ENCODE assay signal across 15 cellular contexts in the genomic region with DNA sequence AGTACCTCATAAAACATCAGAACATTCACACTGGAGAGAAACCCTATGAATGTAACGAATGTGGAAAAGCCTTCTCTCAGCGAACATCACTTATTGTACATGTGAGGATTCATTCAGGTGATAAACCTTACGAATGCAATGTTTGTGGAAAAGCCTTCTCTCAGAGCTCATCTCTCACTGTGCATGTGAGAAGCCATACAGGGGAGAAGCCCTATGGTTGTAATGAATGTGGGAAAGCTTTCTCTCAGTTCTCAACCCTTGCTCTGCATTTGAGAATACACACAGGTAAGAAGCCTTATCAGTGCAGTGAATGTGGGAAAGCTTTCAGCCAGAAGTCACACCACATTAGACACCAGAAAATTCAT. TPM values are rescaled to one million over a fixed set of nuclear protein-coding genes. Genes with fewer than 3 reads are reported as not detected.
A peak's percentile ranks its signal among the peaks of the same experiment; 100 is the strongest.
DNase-seq lines count a peak whose midpoint lies in the region; ATAC-seq and TF ChIP-seq lines count a peak whose summit lies in the region.
"Had no signal": no experiment of that assay in that cellular context is flagged by ENCODE, and none has a peak within 500 bp of the region (broad histone marks: within the 10 kb centered on the region; RNA-seq: fewer than 3 reads in every experiment).

No MANE protein-coding gene starts in this region.

- H2AFZ ChIP-seq in HCT116 (ENCODE audit: low read depth, low read length, poor library complexity, severe bottlenecking), result no peak overlapping the region
- H2AFZ ChIP-seq: GM23248 had no signal

- H3K27ac Mint-ChIP-seq in CD8-positive, alpha-beta T cell, result no peak overlapping the region
- no peak overlapping the region for H3K27ac Mint-ChIP-seq in naive thymus-derived CD4-positive, alpha-beta T cell

- peak overlapping the region; percentile 2 for H3K4me3 ChIP-seq in CD8-positive, alpha-beta T cell (ENCODE audit: low read depth, low read length)
- no peak overlapping the region for H3K4me3 ChIP-seq in HCT116 (replicated peaks in 1 of 2; ENCODE audit: low read depth in 1 of 2, low read length in 2 of 2)
- H3K4me3 ChIP-seq in duodenal mucosa (ENCODE audit: low read depth in 1 of 2, low read length in 2 of 2), result peak overlapping the region; percentile 19 to 24
- peak overlapping the region; percentile 17 for H3K4me3 ChIP-seq in naive thymus-derived CD4-positive, alpha-beta T cell (ENCODE audit: low read length)
- no peak overlapping the region for H3K4me3 ChIP-seq in ascending aorta
- H3K4me3 ChIP-seq: GM23248 had no signal

- no peaks in the 10 kb centered on the region for H4K20me1 ChIP-seq in HCT116 (ENCODE audit: insufficient read depth)

- no peaks in the 10 kb centered on the region for H3K4me1 ChIP-seq in CD8-positive, alpha-beta T cell (ENCODE audit: insufficient read depth, low read length)
- H3K4me1 ChIP-seq in HCT116 (ENCODE audit: control insufficient read depth in 1 of 2, insufficient read depth in 2 of 2, low read length in 2 of 2) (no peaks in the 10 kb centered on the region), duodenal mucosa (ENCODE audit: control insufficient read depth in 1 of 2, insufficient read depth in 2 of 2, low read length in 2 of 2) (no peaks in the 10 kb centered on the region), ascending aorta (no peaks in the 10 kb centered on the region)
- H3K4me1 ChIP-seq in naive thymus-derived CD4-positive, alpha-beta T cell (ENCODE audit: control insufficient read depth in 2 of 2, insufficient read depth in 2 of 2, low read length in 2 of 2), result no peaks in the 10 kb centered on the region
- H3K4me1 ChIP-seq: BE2C had no signal

- no TSS peak for BruUV-seq in HCT116 (replicated peaks; lab: Mats Ljungman, UMichigan)

- intact Hi-C loops in CD8-positive, alpha-beta T cell (cut with DNase I, micrococcal nuclease), result no loop called here
- intact Hi-C loops in HCT116 (cut with micrococcal nuclease) (loop anchor here (5.0 kb wide), 1 partner anchor 450 kb away; a partner anchor contains a TSS), ascending aorta (cut with DNase I) (no loop called here)
- intact Hi-C loops in naive thymus-derived CD4-positive, alpha-beta T cell (cut with micrococcal nuclease), result no loop called here

- RAD21 ChIA-PET in HCT116 (lab: Charles Lee; ENCODE audit: low non-redundant PET in 1 of 2, low total read pairs in 2 of 2, uncharacterized antibody in 2 of 2, unreplicated experiment in 2 of 2), result no interaction called here

- no peak overlapping the region for H3K4me2 ChIP-seq in HCT116 (ENCODE audit: low read length)

- H3K79me2 ChIP-seq in HCT116 (ENCODE audit: insufficient read depth, low read length), result peaks cover 31% of the 10 kb centered on the region

- TF ChIP-seq CTCF in CD8-positive, alpha-beta T cell (IDR thresholded peaks at IDR 0.05), result no peak
- TF ChIP-seq CTCF in HCT116 (IDR thresholded peaks at IDR 0.05 in 2 of 3, conservative IDR thresholded peaks at IDR 0.05 in 1 of 3; ENCODE audit: borderline replicate concordance in 1 of 3, insufficient read depth in 1 of 3, low read depth in 2 of 3, low read length in 2 of 3), result no peak
- TF ChIP-seq CTCF in ascending aorta (IDR thresholded peaks at IDR 0.05), result no peak

- no peak for TF ChIP-seq RAD21 in HCT116 (IDR thresholded peaks at IDR 0.05; ENCODE audit: low read depth)

- CTCF ChIA-PET in CD8-positive, alpha-beta T cell (lab: Charles Lee), result no interaction called here
- CTCF ChIA-PET in HCT116 (lab: Charles Lee), result no interaction called here
- CTCF ChIA-PET in naive thymus-derived CD4-positive, alpha-beta T cell (lab: Charles Lee), result interaction anchor here (0.5 kb wide), 1 partner anchor 26 kb away, joined by 3 read pairs; no protein-coding TSS in a partner anchor

- peaks cover 48% of the 10 kb centered on the region for H3K9me3 Mint-ChIP-seq in CD8-positive, alpha-beta T cell
- peaks cover 7 to 100% (median 78%) of the 10 kb centered on the region in 11 donors for H3K9me3 Mint-ChIP-seq in naive thymus-derived CD4-positive, alpha-beta T cell

- no peaks in the 10 kb centered on the region for H3K27me3 ChIP-seq in CD8-positive, alpha-beta T cell (ENCODE audit: insufficient read depth, low read length)
- no peaks in the 10 kb centered on the region for H3K27me3 ChIP-seq in HCT116 (ENCODE audit: insufficient read depth, low read length)
- no peaks in the 10 kb centered on the region for H3K27me3 ChIP-seq in duodenal mucosa (ENCODE audit: control insufficient read depth in 1 of 2, insufficient read depth in 2 of 2, low read length in 2 of 2)
- H3K27me3 ChIP-seq in naive thymus-derived CD4-positive, alpha-beta T cell (ENCODE audit: control insufficient read depth in 2 of 2, insufficient read depth in 2 of 2, low read length in 2 of 2), result no peaks in the 10 kb centered on the region
- H3K27me3 ChIP-seq in ascending aorta, result no peaks in the 10 kb centered on the region
- H3K27me3 ChIP-seq: BE2C had no signal

- H3K9me3 ChIP-seq in CD8-positive, alpha-beta T cell (ENCODE audit: low read length), result peaks cover 39% of the 10 kb centered on the region
- H3K9me3 ChIP-seq in HCT116 (ENCODE audit: control insufficient read depth in 1 of 2, insufficient read depth in 1 of 2, low read depth in 1 of 2, low read length in 2 of 2), result peaks cover 23 to 41% of the 10 kb centered on the region in 2 experiments; a peak in 3 of 4 replicates
- peaks cover 57 to 69% of the 10 kb centered on the region in 2 donors for H3K9me3 ChIP-seq in duodenal mucosa (ENCODE audit: control insufficient read depth in 1 of 2, low read length in 2 of 2)
- H3K9me3 ChIP-seq in naive thymus-derived CD4-positive, alpha-beta T cell (ENCODE audit: control insufficient read depth in 2 of 3, low read length in 3 of 3), result peaks cover 16 to 94% (median 42%) of the 10 kb centered on the region in 3 experiments
- H3K9me3 ChIP-seq in ascending aorta, result peaks cover 43 to 94% of the 10 kb centered on the region in 2 donors

- H3K27ac ChIP-seq in CD8-positive, alpha-beta T cell (ENCODE audit: low read depth, low read length), result no peak overlapping the region
- H3K27ac ChIP-seq in HCT116 (ENCODE audit: low read depth, low read length) (no peak overlapping the region), duodenal mucosa (ENCODE audit: low read depth, low read length) (no peak overlapping the region), ascending aorta (no peak overlapping the region)
- no peak overlapping the region for H3K27ac ChIP-seq in naive thymus-derived CD4-positive, alpha-beta T cell (ENCODE audit: low read depth, low read length)
- H3K27ac ChIP-seq: C4-2B, GM23248 had no signal

- no peak for ATAC-seq in CD8-positive, alpha-beta T cell
- ATAC-seq in HCT116 (no peak), GM21367 (IDR thresholded peaks at IDR 0.05; ENCODE audit: unreplicated experiment) (no peak)
- ATAC-seq in naive thymus-derived CD4-positive, alpha-beta T cell, result no peak

- H3K36me3 ChIP-seq in CD8-positive, alpha-beta T cell (ENCODE audit: insufficient read depth, low read length), result peaks cover 47% of the 10 kb centered on the region
- H3K36me3 ChIP-seq in HCT116 (ENCODE audit: control insufficient read depth in 1 of 2, insufficient read depth in 2 of 2, low read length in 2 of 2) (peaks cover 57 to 69% of the 10 kb centered on the region in 2 experiments), duodenal mucosa (ENCODE audit: control insufficient read depth in 1 of 2, insufficient read depth in 2 of 2, low read length in 2 of 2) (peaks cover 49 to 60% of the 10 kb centered on the region in 2 donors), ascending aorta (peaks cover 62 to 77% of the 10 kb centered on the region in 2 donors)
- H3K36me3 ChIP-seq in naive thymus-derived CD4-positive, alpha-beta T cell (ENCODE audit: control insufficient read depth in 2 of 3, insufficient read depth in 3 of 3, low read length in 3 of 3), result peaks cover 33 to 64% (median 55%) of the 10 kb centered on the region in 3 experiments

- no peaks in the 10 kb centered on the region for H3K27me3 Mint-ChIP-seq in CD8-positive, alpha-beta T cell (ENCODE audit: low read depth)
- H3K27me3 Mint-ChIP-seq in naive thymus-derived CD4-positive, alpha-beta T cell, result no peaks in the 10 kb centered on the region

- no peak overlapping the region for H3K4me3 Mint-ChIP-seq in CD8-positive, alpha-beta T cell
- no peak overlapping the region for H3K4me3 Mint-ChIP-seq in naive thymus-derived CD4-positive, alpha-beta T cell

- POLR2A ChIA-PET in CD8-positive, alpha-beta T cell (lab: Charles Lee), result no interaction called here
- POLR2A ChIA-PET in HCT116 (lab: Charles Lee), result no interaction called here
- POLR2A ChIA-PET in naive thymus-derived CD4-positive, alpha-beta T cell (lab: Charles Lee), result no interaction called here

- H3K9me2 ChIP-seq in HCT116 (ENCODE audit: insufficient read depth), result no peaks in the 10 kb centered on the region

- H3K9ac ChIP-seq in HCT116 (ENCODE audit: low read length) (no peak overlapping the region), duodenal mucosa (ENCODE audit: low read depth in 1 of 2, low read length in 2 of 2) (no peak overlapping the region)
- H3K9ac ChIP-seq: GM23248 had no signal

- H3K4me1 Mint-ChIP-seq in CD8-positive, alpha-beta T cell (ENCODE audit: low read depth), result no peaks in the 10 kb centered on the region
- no peaks in the 10 kb centered on the region for H3K4me1 Mint-ChIP-seq in naive thymus-derived CD4-positive, alpha-beta T cell

- TF ChIP-seq POLR2A in HCT116 (IDR thresholded peaks at IDR 0.05; ENCODE audit: borderline replicate concordance, extremely low read depth, insufficient read depth, insufficient read length), result no peak

- no peak for DNase-seq in CD8-positive, alpha-beta T cell
- DNase-seq in HCT116 (ENCODE audit: low read depth, low spot score), result no peak
- no peak for DNase-seq in naive thymus-derived CD4-positive, alpha-beta T cell
- DNase-seq in ascending aorta (ENCODE audit: low spot score in 2 of 2), result no peak
- DNase-seq in dermis blood vessel endothelial cell, result no peak
- DNase-seq: BE2C, DMS53, GF-D8, GM23248, HCEC 1CT, IMR-90, KG1 had no signal

- H3K36me3 Mint-ChIP-seq in CD8-positive, alpha-beta T cell, result peaks cover 75% of the 10 kb centered on the region
- peaks cover 22 to 82% (median 80%) of the 10 kb centered on the region in 5 donors for H3K36me3 Mint-ChIP-seq in naive thymus-derived CD4-positive, alpha-beta T cell

TF ChIP-seq in HCT116, 20 proteins besides CTCF, POLR2A, EP300 and RAD21 (continues in another document):
- TF ChIP-seq EZH2 (IDR thresholded peaks at IDR 0.05) (no peak), EGR1 (IDR thresholded peaks at IDR 0.05; ENCODE audit: low read depth) (no peak)

RNA-seq across cellular contexts. Expression of a gene that starts 22.0 kb away (rescaled TPM):
- 10 to 100 TPM; 16.8 to 18.9 TPM for total RNA-seq in CD8-positive, alpha-beta T cell
- total RNA-seq in HCT116 (2021; ENCODE audit: unreplicated experiment) (105 TPM), ascending aorta (21.2 TPM), dermis blood vessel endothelial cell (123 and 131 TPM in 2 replicates)
- 68.7 and 70.7 TPM in 2 replicates for polyA plus RNA-seq in HCT116 (2012)
- total RNA-seq in naive thymus-derived CD4-positive, alpha-beta T cell, result 10 to 100 TPM; 27.7 to 77.4 (median 57.7) TPM
- polyA plus RNA-seq in naive thymus-derived CD4-positive, alpha-beta T cell, result 100 to 1,000 TPM in 1 of 2 donors, 10 to 100 TPM in 1; 67.6 to 111 TPM

RNA-seq across cellular contexts. Expression of a gene that starts 22.5 kb away (rescaled TPM):
- 10 to 100 TPM in 1 of 2 experiments, 1 to 10 TPM in 1; 9.4 to 10.8 TPM for total RNA-seq in CD8-positive, alpha-beta T cell
- total RNA-seq in HCT116 (2021; ENCODE audit: unreplicated experiment) (3.2 TPM), ascending aorta (1.9 TPM), dermis blood vessel endothelial cell (2.4 and 6.5 TPM in 2 replicates)
- polyA plus RNA-seq in HCT116 (2012), result 1.8 and 2.6 TPM in 2 replicates
- total RNA-seq in naive thymus-derived CD4-positive, alpha-beta T cell, result 10 to 100 TPM in 2 of 5 experiments, 1 to 10 TPM in 3; 2.7 to 11.6 (median 7.8) TPM
- 1 to 10 TPM; 3.6 to 9.4 TPM for polyA plus RNA-seq in naive thymus-derived CD4-positive, alpha-beta T cell

Comparison
In these comparisons a context has a peak if more than half of its experiments do, and no peak if none do; other contexts are left out.
1. H3K4me3 ChIP-seq: peak in CD8-positive, alpha-beta T cell (single experiment), duodenal mucosa (2 of 2) and naive thymus-derived CD4-positive, alpha-beta T cell (single experiment); none in HCT116 (0 of 2) and ascending aorta (0 of 2).